1 cellular context compared by ENCODE assay signal in the genomic region with DNA sequence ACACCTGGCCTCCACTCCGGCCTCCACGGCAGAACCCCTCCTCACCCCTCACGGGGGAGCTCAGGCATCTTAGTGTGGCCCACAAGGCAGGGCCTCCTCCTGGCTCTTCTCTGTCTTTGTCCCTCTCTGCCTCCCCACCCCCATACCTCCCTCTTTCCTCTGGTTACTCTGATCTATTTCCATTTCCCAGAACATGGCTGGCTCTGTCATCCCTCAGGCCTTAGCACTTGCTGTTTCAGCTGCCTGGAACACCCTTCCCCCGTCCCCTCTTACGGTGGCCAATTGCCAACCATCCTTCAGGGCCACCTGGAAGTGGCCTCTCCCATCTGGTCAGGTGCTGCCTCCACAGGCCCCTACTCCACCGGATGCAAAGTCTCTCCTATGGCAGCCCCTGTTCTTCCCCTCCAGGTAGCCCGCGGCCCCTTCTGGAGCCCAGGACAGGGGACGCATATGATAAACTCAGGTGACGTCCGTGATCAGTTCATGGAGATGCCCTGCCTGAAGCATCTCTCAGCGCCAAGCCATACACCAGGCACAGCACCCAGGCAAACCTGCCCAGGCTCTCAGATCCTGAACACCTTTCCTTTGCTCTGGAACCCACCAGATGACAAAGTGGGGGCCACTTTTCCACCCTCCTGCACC.
TF ChIP-seq lines count a peak whose summit lies in the region.

No MANE protein-coding gene starts in this region.

TF ChIP-seq in GM23338, 12 proteins besides CTCF, POLR2A, EP300 and RAD21 (continued from another document):
- TF ChIP-seq, protein P1, sequence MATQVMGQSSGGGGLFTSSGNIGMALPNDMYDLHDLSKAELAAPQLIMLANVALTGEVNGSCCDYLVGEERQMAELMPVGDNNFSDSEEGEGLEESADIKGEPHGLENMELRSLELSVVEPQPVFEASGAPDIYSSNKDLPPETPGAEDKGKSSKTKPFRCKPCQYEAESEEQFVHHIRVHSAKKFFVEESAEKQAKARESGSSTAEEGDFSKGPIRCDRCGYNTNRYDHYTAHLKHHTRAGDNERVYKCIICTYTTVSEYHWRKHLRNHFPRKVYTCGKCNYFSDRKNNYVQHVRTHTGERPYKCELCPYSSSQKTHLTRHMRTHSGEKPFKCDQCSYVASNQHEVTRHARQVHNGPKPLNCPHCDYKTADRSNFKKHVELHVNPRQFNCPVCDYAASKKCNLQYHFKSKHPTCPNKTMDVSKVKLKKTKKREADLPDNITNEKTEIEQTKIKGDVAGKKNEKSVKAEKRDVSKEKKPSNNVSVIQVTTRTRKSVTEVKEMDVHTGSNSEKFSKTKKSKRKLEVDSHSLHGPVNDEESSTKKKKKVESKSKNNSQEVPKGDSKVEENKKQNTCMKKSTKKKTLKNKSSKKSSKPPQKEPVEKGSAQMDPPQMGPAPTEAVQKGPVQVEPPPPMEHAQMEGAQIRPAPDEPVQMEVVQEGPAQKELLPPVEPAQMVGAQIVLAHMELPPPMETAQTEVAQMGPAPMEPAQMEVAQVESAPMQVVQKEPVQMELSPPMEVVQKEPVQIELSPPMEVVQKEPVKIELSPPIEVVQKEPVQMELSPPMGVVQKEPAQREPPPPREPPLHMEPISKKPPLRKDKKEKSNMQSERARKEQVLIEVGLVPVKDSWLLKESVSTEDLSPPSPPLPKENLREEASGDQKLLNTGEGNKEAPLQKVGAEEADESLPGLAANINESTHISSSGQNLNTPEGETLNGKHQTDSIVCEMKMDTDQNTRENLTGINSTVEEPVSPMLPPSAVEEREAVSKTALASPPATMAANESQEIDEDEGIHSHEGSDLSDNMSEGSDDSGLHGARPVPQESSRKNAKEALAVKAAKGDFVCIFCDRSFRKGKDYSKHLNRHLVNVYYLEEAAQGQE (IDR thresholded peaks at IDR 0.05; ENCODE audit: unreplicated experiment) = no peak
- TF ChIP-seq ZNF114 (CRISPR knock-in tag; IDR thresholded peaks at IDR 0.05) (no peak), NANOG (IDR thresholded peaks at IDR 0.05; ENCODE audit: borderline replicate concordance) (no peak), EZH2phosphoT487 (IDR thresholded peaks at IDR 0.05; ENCODE audit: unreplicated experiment) (no peak), ZNF331 (CRISPR knock-in tag; IDR thresholded peaks at IDR 0.05; ENCODE audit: low read depth) (no peak)
- TF ChIP-seq, protein P2, sequence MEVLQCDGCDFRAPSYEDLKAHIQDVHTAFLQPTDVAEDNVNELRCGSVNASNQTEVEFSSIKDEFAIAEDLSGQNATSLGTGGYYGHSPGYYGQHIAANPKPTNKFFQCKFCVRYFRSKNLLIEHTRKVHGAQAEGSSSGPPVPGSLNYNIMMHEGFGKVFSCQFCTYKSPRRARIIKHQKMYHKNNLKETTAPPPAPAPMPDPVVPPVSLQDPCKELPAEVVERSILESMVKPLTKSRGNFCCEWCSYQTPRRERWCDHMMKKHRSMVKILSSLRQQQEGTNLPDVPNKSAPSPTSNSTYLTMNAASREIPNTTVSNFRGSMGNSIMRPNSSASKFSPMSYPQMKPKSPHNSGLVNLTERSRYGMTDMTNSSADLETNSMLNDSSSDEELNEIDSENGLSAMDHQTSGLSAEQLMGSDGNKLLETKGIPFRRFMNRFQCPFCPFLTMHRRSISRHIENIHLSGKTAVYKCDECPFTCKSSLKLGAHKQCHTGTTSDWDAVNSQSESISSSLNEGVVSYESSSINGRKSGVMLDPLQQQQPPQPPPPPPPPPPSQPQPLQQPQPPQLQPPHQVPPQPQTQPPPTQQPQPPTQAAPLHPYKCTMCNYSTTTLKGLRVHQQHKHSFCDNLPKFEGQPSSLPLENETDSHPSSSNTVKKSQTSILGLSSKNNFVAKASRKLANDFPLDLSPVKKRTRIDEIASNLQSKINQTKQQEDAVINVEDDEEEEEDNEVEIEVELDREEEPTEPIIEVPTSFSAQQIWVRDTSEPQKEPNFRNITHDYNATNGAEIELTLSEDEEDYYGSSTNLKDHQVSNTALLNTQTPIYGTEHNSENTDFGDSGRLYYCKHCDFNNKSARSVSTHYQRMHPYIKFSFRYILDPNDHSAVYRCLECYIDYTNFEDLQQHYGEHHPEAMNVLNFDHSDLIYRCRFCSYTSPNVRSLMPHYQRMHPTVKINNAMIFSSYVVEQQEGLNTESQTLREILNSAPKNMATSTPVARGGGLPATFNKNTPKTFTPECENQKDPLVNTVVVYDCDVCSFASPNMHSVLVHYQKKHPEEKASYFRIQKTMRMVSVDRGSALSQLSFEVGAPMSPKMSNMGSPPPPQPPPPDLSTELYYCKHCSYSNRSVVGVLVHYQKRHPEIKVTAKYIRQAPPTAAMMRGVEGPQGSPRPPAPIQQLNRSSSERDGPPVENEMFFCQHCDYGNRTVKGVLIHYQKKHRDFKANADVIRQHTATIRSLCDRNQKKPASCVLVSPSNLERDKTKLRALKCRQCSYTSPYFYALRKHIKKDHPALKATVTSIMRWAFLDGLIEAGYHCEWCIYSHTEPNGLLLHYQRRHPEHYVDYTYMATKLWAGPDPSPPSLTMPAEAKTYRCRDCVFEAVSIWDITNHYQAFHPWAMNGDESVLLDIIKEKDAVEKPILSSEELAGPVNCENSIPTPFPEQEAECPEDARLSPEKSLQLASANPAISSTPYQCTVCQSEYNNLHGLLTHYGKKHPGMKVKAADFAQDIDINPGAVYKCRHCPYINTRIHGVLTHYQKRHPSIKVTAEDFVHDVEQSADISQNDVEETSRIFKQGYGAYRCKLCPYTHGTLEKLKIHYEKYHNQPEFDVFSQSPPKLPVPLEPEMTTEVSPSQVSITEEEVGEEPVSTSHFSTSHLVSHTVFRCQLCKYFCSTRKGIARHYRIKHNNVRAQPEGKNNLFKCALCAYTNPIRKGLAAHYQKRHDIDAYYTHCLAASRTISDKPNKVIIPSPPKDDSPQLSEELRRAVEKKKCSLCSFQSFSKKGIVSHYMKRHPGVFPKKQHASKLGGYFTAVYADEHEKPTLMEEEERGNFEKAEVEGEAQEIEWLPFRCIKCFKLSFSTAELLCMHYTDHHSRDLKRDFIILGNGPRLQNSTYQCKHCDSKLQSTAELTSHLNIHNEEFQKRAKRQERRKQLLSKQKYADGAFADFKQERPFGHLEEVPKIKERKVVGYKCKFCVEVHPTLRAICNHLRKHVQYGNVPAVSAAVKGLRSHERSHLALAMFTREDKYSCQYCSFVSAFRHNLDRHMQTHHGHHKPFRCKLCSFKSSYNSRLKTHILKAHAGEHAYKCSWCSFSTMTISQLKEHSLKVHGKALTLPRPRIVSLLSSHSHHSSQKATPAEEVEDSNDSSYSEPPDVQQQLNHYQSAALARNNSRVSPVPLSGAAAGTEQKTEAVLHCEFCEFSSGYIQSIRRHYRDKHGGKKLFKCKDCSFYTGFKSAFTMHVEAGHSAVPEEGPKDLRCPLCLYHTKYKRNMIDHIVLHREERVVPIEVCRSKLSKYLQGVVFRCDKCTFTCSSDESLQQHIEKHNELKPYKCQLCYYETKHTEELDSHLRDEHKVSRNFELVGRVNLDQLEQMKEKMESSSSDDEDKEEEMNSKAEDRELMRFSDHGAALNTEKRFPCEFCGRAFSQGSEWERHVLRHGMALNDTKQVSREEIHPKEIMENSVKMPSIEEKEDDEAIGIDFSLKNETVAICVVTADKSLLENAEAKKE (CRISPR knock-in tag; IDR thresholded peaks at IDR 0.05) = no peak
- TF ChIP-seq, protein P3, sequence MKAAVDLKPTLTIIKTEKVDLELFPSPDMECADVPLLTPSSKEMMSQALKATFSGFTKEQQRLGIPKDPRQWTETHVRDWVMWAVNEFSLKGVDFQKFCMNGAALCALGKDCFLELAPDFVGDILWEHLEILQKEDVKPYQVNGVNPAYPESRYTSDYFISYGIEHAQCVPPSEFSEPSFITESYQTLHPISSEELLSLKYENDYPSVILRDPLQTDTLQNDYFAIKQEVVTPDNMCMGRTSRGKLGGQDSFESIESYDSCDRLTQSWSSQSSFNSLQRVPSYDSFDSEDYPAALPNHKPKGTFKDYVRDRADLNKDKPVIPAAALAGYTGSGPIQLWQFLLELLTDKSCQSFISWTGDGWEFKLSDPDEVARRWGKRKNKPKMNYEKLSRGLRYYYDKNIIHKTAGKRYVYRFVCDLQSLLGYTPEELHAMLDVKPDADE (IDR thresholded peaks at IDR 0.05) = no peak
